18 cellular contexts compared by ENCODE assay signal in genomic region chr4:142549248-142549647, GRCh38.
DNase-seq lines count a peak whose midpoint lies in the region; ATAC-seq, FAIRE-seq and TF ChIP-seq lines count a peak whose summit lies in the region.
"Had no signal": no experiment of that assay in that cellular context is flagged by ENCODE, and none has a peak within 500 bp of the region (broad histone marks: within the 10 kb centered on the region; RNA-seq: fewer than 3 reads in every experiment).

No MANE protein-coding gene starts in this region.

- peaks cover 31 to 52% (median 43%) of the 10 kb centered on the region in 4 donors for H3K4me1 Mint-ChIP-seq in CD4-positive, alpha-beta memory T cell
- peaks cover 41% of the 10 kb centered on the region for H3K4me1 Mint-ChIP-seq in astrocyte (ENCODE audit: low read depth, unreplicated experiment)
- peaks cover 49% of the 10 kb centered on the region for H3K4me1 Mint-ChIP-seq in mesothelial cell of epicardium

- peaks cover 0 to 4% (median under 1%) of the 10 kb centered on the region in 8 donors for H3K9me3 Mint-ChIP-seq in CD4-positive, alpha-beta memory T cell
- H3K9me3 Mint-ChIP-seq in astrocyte (ENCODE audit: unreplicated experiment) (peaks cover 3% of the 10 kb centered on the region), mesothelial cell of epicardium (peaks cover 5% of the 10 kb centered on the region)

- H3K27me3 Mint-ChIP-seq in CD4-positive, alpha-beta memory T cell, result no peaks in the 10 kb centered on the region
- H3K27me3 Mint-ChIP-seq in astrocyte (ENCODE audit: low read depth, unreplicated experiment), result no peaks in the 10 kb centered on the region
- H3K27me3 Mint-ChIP-seq in mesothelial cell of epicardium (ENCODE audit: low read depth), result no peaks in the 10 kb centered on the region

- H3K9ac ChIP-seq in HCT116 (ENCODE audit: low read length) (peak overlapping the region; percentile 55), astrocyte (ENCODE audit: low read length) (peak overlapping the region; percentile 71)
- H3K9ac ChIP-seq: parathyroid adenoma had no signal

- TF ChIP-seq RAD21 in HCT116 (IDR thresholded peaks at IDR 0.05; ENCODE audit: low read depth), result no peak

- peak overlapping the region in 4 of 8 donors; percentile 10 to 70 (median 28) for H3K4me3 Mint-ChIP-seq in CD4-positive, alpha-beta memory T cell
- no peak overlapping the region for H3K4me3 Mint-ChIP-seq in astrocyte (ENCODE audit: unreplicated experiment)
- H3K4me3 Mint-ChIP-seq in mesothelial cell of epicardium, result no peak overlapping the region
- H3K4me3 Mint-ChIP-seq: activated CD8-positive, alpha-beta T cell treated with anti-CD3 and anti-CD28 coated beads, Interleukin-2, amount 10 ng/mL, durations not matched to agents 7 days and 5 days; brain had no signal

- peak; percentile 9 for ATAC-seq in HCT116
- ATAC-seq: activated CD8-positive, alpha-beta T cell treated with anti-CD3 and anti-CD28 coated beads, Interleukin-2, amount 10 ng/mL, durations not matched to agents 7 days and 5 days had no signal

- H3K4me1 ChIP-seq in CD4-positive, alpha-beta memory T cell (ENCODE audit: insufficient read depth, low read length), result peaks cover 44% of the 10 kb centered on the region
- peaks cover 38 to 52% of the 10 kb centered on the region in 2 experiments for H3K4me1 ChIP-seq in HCT116 (ENCODE audit: control insufficient read depth in 1 of 2, insufficient read depth in 2 of 2, low read length in 2 of 2)
- H3K4me1 ChIP-seq in astrocyte (ENCODE audit: insufficient read depth, low read length), result peaks cover 25% of the 10 kb centered on the region
- H3K4me1 ChIP-seq: HAP-1, parathyroid adenoma, testis had no signal

- CTCF ChIA-PET in CD4-positive, alpha-beta memory T cell (lab: Charles Lee; ENCODE audit: partially characterized antibody), result no interaction called here
- CTCF ChIA-PET in HCT116 (lab: Charles Lee), result no interaction called here

- H3K36me3 Mint-ChIP-seq in CD4-positive, alpha-beta memory T cell, result peaks cover 2 to 8% of the 10 kb centered on the region in 2 donors
- no peaks in the 10 kb centered on the region for H3K36me3 Mint-ChIP-seq in astrocyte (ENCODE audit: low read depth, unreplicated experiment)
- peaks cover 2% of the 10 kb centered on the region for H3K36me3 Mint-ChIP-seq in mesothelial cell of epicardium
- H3K36me3 Mint-ChIP-seq: brain had no signal

- H3K9me2 ChIP-seq in HCT116 (ENCODE audit: insufficient read depth), result no peaks in the 10 kb centered on the region; the same call in 1 of the 2 replicates

- H2AFZ ChIP-seq in HCT116 (ENCODE audit: low read depth, low read length, poor library complexity, severe bottlenecking) (peak overlapping the region; percentile 9), astrocyte (ENCODE audit: low read depth, low read length) (no peak overlapping the region)
- H2AFZ ChIP-seq: parathyroid adenoma had no signal

- intact Hi-C loops in CD4-positive, alpha-beta memory T cell (cut with micrococcal nuclease), result no loop called here
- intact Hi-C loops in HCT116 (cut with micrococcal nuclease), result no loop called here

- H3K27ac Mint-ChIP-seq in CD4-positive, alpha-beta memory T cell, result peak overlapping the region in 4 of 7 donors; percentile 14 to 76 (median 46)
- peak overlapping the region; percentile 96 for H3K27ac Mint-ChIP-seq in astrocyte (ENCODE audit: unreplicated experiment)
- H3K27ac Mint-ChIP-seq in mesothelial cell of epicardium, result peak overlapping the region; percentile 91
- H3K27ac Mint-ChIP-seq: activated CD8-positive, alpha-beta T cell treated with anti-CD3 and anti-CD28 coated beads, Interleukin-2, amount 10 ng/mL, durations not matched to agents 7 days and 5 days had no signal

- POLR2A ChIA-PET in CD4-positive, alpha-beta memory T cell (lab: Charles Lee; ENCODE audit: partially characterized antibody), result interaction anchor here (1.4 to 2.6 kb wide), 2 partner anchors 18 to 193 kb away, joined by 3 to 12 read pairs; no protein-coding TSS in a partner anchor
- POLR2A ChIA-PET in HCT116 (lab: Charles Lee), result interaction anchor here (1.4 kb wide), 1 partner anchor 8 kb away, joined by 5 read pairs; no protein-coding TSS in a partner anchor

- H3K4me2 ChIP-seq in HCT116 (ENCODE audit: low read length) (peak overlapping the region; percentile 64), astrocyte (ENCODE audit: low read length) (peak overlapping the region; percentile 75)

- no peaks in the 10 kb centered on the region for H3K36me3 ChIP-seq in CD4-positive, alpha-beta memory T cell (ENCODE audit: insufficient read depth, low read length)
- no peaks in the 10 kb centered on the region for H3K36me3 ChIP-seq in HCT116 (ENCODE audit: control insufficient read depth in 1 of 2, insufficient read depth in 2 of 2, low read length in 2 of 2)
- H3K36me3 ChIP-seq in astrocyte (ENCODE audit: insufficient read depth, low read length), result no peaks in the 10 kb centered on the region
- H3K36me3 ChIP-seq: BE2C, HAP-1, MG63 had no signal

- H3K4me3 ChIP-seq in CD4-positive, alpha-beta memory T cell (ENCODE audit: low read length in 2 of 2), result no peak overlapping the region
- 0 out of 4 replicates have a peak overlapping the region, but pooled peaks of 1 of the 2 experiments have one; percentile 9 for H3K4me3 ChIP-seq in HCT116 (replicated peaks in 1 of 2; ENCODE audit: low read depth in 1 of 2, low read length in 2 of 2)
- H3K4me3 ChIP-seq in astrocyte (ENCODE audit: insufficient read depth, low read depth, low read length), result no peak overlapping the region
- H3K4me3 ChIP-seq: HAP-1, MG63, SK-N-MC, testis had no signal

- H3K27me3 ChIP-seq in CD4-positive, alpha-beta memory T cell (ENCODE audit: insufficient read depth, low read length), result no peaks in the 10 kb centered on the region
- H3K27me3 ChIP-seq in HCT116 (ENCODE audit: insufficient read depth, low read length), result no peaks in the 10 kb centered on the region
- H3K27me3 ChIP-seq in astrocyte (ENCODE audit: insufficient read depth, low read length), result no peaks in the 10 kb centered on the region
- H3K27me3 ChIP-seq: BE2C, MG63, testis had no signal

- RAD21 ChIA-PET in HCT116 (lab: Charles Lee; ENCODE audit: low non-redundant PET in 1 of 2, low total read pairs in 2 of 2, uncharacterized antibody in 2 of 2, unreplicated experiment in 2 of 2), result no interaction called here

- DNase-seq in CD4-positive, alpha-beta memory T cell, result no peak
- DNase-seq in HCT116 (ENCODE audit: low read depth, low spot score) (no peak), astrocyte (ENCODE audit: low read depth) (no peak), mesothelial cell of epicardium (ENCODE audit: low spot score in 2 of 2, unreplicated experiment in 2 of 2) (no peak), SKM-1 (lab: John Stamatoyannopoulos, UW; ENCODE audit: unreplicated experiment) (no peak), H4 (ENCODE audit: low spot score) (no peak), ecto neural progenitor cell (ENCODE audit: low spot score) (no peak)
- DNase-seq: activated CD8-positive, alpha-beta T cell treated with anti-CD3 and anti-CD28 coated beads, Interleukin-2, amount 10 ng/mL, durations not matched to agents 7 days and 5 days; activated effector memory CD4-positive, alpha-beta T cell treated with anti-CD3 and anti-CD28 coated beads, Interleukin-2, amount 50 U/mL, for 16 hours; BE2C; effector CD4-positive, alpha-beta T cell; MG63; stimulated activated CD4-positive, alpha-beta T cell treated with anti-CD3 and anti-CD28 coated beads, Interleukin-4, amount 100 ng/mL, for 4 hours; testis had no signal

- TF ChIP-seq CTCF in HCT116 (IDR thresholded peaks at IDR 0.05 in 2 of 3, conservative IDR thresholded peaks at IDR 0.05 in 1 of 3; ENCODE audit: borderline replicate concordance in 1 of 3, insufficient read depth in 1 of 3, low read depth in 2 of 3, low read length in 2 of 3) (no peak), astrocyte (IDR thresholded peaks at IDR 0.05; ENCODE audit: insufficient read depth, low read depth, low read length) (no peak), mesothelial cell of epicardium (IDR thresholded peaks at IDR 0.05; ENCODE audit: unreplicated experiment) (no peak)

- TF ChIP-seq POLR2A in HCT116 (IDR thresholded peaks at IDR 0.05; ENCODE audit: borderline replicate concordance, extremely low read depth, insufficient read depth, insufficient read length), result no peak

- H3K79me2 ChIP-seq in HCT116 (ENCODE audit: insufficient read depth, low read length) (no peaks in the 10 kb centered on the region), astrocyte (ENCODE audit: insufficient read depth, low read length) (no peaks in the 10 kb centered on the region)
- H3K79me2 ChIP-seq: parathyroid adenoma had no signal

- H4K20me1 ChIP-seq in HCT116 (ENCODE audit: insufficient read depth) (no peaks in the 10 kb centered on the region), astrocyte (ENCODE audit: insufficient read depth, low read length) (no peaks in the 10 kb centered on the region)

- FAIRE-seq in astrocyte (lab: Jason Lieb, UNC), result peak; percentile 9

- BruUV-seq in HCT116 (replicated peaks; lab: Mats Ljungman, UMichigan), result TSS peak; percentile 56

- no peaks in the 10 kb centered on the region for H3K9me3 ChIP-seq in CD4-positive, alpha-beta memory T cell (ENCODE audit: control insufficient read depth in 1 of 2, low read length in 2 of 2)
- no peaks in the 10 kb centered on the region for H3K9me3 ChIP-seq in HCT116 (ENCODE audit: control insufficient read depth in 1 of 2, insufficient read depth in 1 of 2, low read depth in 1 of 2, low read length in 2 of 2)
- no peaks in the 10 kb centered on the region for H3K9me3 ChIP-seq in astrocyte (ENCODE audit: insufficient read depth, low read depth, low read length)
- H3K9me3 ChIP-seq: BE2C, HAP-1, MG63, testis had no signal

- no peak overlapping the region for H3K27ac ChIP-seq in CD4-positive, alpha-beta memory T cell (ENCODE audit: low read depth, low read length)
- H3K27ac ChIP-seq in HCT116 (ENCODE audit: low read depth, low read length) (peak overlapping the region; percentile 92), astrocyte (ENCODE audit: low read depth, low read length) (peak overlapping the region; percentile 91)
- H3K27ac ChIP-seq: parathyroid adenoma, SK-N-MC, testis had no signal

TF ChIP-seq in HCT116, 20 proteins besides CTCF, POLR2A, EP300 and RAD21:
- no peak for TF ChIP-seq EZH2phosphoT487 (IDR thresholded peaks at IDR 0.05; ENCODE audit: borderline replicate concordance)
- no peak for TF ChIP-seq MAX (IDR thresholded peaks at IDR 0.05)
- TF ChIP-seq YY1 (IDR thresholded peaks at IDR 0.05; ENCODE audit: extremely low read depth, insufficient replicate concordance, low read depth, low read length), result no peak
TF ChIP-seq in HCT116: peak in this region for 0.
